In the genomic region with DNA sequence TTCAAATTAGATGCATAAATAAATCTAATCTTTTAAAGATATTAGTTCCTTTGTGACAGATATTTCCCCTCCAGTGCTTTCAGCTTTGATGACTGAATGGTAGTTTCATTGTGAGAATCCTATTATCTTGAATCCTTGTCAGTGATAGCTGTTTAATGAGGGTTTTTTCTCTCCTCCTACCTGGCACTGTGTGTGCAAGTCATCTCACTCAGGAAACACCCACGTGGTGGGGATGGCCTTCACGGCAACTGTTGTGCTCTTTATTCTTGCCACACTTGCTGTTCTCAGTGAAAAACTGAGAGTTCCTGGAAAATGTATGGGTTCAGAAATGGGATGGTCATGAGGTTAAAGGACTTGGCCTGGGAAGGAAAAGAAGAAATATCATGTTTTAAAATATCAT, we compare ENCODE assay signal across 20 cellular contexts.
"Had no signal": no experiment of that assay in that cellular context is flagged by ENCODE, and none has a peak within 500 bp of the region (broad histone marks: within the 10 kb centered on the region; RNA-seq: fewer than 3 reads in every experiment).

No MANE protein-coding gene starts in this region.

- H3K4me1 Mint-ChIP-seq: T-cell had no signal

- H3K4me3 Mint-ChIP-seq: brain; endodermal cell; naive thymus-derived CD4-positive, alpha-beta T cell; T-cell had no signal

- H3K9me3 Mint-ChIP-seq: brain, endodermal cell had no signal

- H3K36me3 Mint-ChIP-seq: brain, T-cell had no signal

- DNase-seq: activated CD4-positive, CD25-positive, alpha-beta regulatory T cell; activated CD8-positive, alpha-beta memory T cell treated with anti-CD3 and anti-CD28 coated beads, Interleukin-2, amount 50 U/mL, for 4 hours; activated gamma-delta T cell treated with Interleukin-2 at 50 U/mL for 16 hours; anterior cingulate cortex; central memory CD4-positive, alpha-beta T cell; dorsolateral prefrontal cortex; endodermal cell; foreskin fibroblast; mesendoderm; ovary; psoas muscle; right cardiac atrium; stimulated activated CD4-positive, alpha-beta T cell treated with anti-CD3 and anti-CD28 coated beads, Interleukin-4, amount 100 ng/mL, for 4 hours; stimulated activated naive CD4-positive, alpha-beta T cell treated with Interleukin-2 at 50 U/mL for 16 hours; T-cell; T1000; trophoblast cell had no signal

- H3K27ac Mint-ChIP-seq: brain; endodermal cell; naive thymus-derived CD4-positive, alpha-beta T cell; T-cell had no signal

- ATAC-seq: naive thymus-derived CD4-positive, alpha-beta T cell; psoas muscle; right cardiac atrium; SK-N-SH treated with all-trans-retinoic acid at 6 μM for 48 hours; T-cell had no signal
